ENCODE assay signal across 8 cellular contexts in the genomic region with DNA sequence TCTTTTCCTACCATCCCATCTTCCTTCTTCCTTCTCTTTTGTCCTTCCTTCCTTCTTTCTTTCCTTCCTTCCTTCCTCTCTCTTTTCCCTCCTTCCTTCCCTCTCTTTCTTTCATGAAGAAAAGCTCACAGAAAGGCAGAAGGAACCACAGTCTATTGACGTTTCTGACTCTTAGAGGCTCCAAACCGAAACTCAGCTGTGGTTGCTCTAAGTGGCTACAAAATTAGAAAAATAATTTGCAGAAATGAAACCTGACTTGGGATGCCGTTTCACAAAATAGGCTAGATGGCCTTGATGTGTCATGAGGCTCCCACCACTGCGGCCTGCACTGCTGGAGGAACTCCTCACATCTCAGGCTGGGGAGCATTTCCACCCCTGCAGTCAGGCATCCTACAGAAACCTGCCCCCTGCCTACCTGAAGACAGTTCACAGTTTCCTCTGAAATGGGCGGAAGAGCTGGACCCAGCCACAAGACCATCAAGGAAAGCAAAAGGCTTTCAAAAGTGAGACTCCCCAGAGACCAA.
DNase-seq lines count a peak whose midpoint lies in the region; ATAC-seq and TF ChIP-seq lines count a peak whose summit lies in the region.

No MANE protein-coding gene starts in this region.

- peak; percentile 88 for ATAC-seq in GM19328 (IDR thresholded peaks at IDR 0.05; ENCODE audit: unreplicated experiment)
- ATAC-seq in HG03139 (IDR thresholded peaks at IDR 0.05; ENCODE audit: unreplicated experiment) = peak; percentile 78

- H3F3A ChIP-seq in DOHH2 (ENCODE audit: control insufficient read depth, insufficient read depth) = peaks cover 10% of the 10 kb centered on the region

- peaks cover 2% of the 10 kb centered on the region for H3K4me1 Mint-ChIP-seq in activated naive CD8-positive, alpha-beta T cell (ENCODE audit: low read depth)
- H3K4me1 Mint-ChIP-seq in Caco-2 (ENCODE audit: low read depth, unreplicated experiment) = no peaks in the 10 kb centered on the region

- peak; percentile 9 for TF ChIP-seq CTCF in DOHH2 (IDR thresholded peaks at IDR 0.05; ENCODE audit: low read depth, low read length, poor library complexity, severe bottlenecking)
- no peak for TF ChIP-seq CTCF in Caco-2 (IDR thresholded peaks at IDR 0.05; ENCODE audit: insufficient read depth in 1 of 2, low read depth in 1 of 2, low read length in 1 of 2, severe bottlenecking in 1 of 2, unreplicated experiment in 1 of 2)
- no peak for TF ChIP-seq CTCF in suprapubic skin (IDR thresholded peaks at IDR 0.05)

- H3K9me3 ChIP-seq in DOHH2 (ENCODE audit: control insufficient read depth, insufficient read depth, low read length) (no peaks in the 10 kb centered on the region), Caco-2 (no peaks in the 10 kb centered on the region), suprapubic skin (no peaks in the 10 kb centered on the region)

- no peaks in the 10 kb centered on the region for H3K27me3 Mint-ChIP-seq in activated naive CD8-positive, alpha-beta T cell
- no peaks in the 10 kb centered on the region for H3K27me3 Mint-ChIP-seq in Caco-2 (ENCODE audit: insufficient read depth, unreplicated experiment)

- H3K36me3 Mint-ChIP-seq in activated naive CD8-positive, alpha-beta T cell = no peaks in the 10 kb centered on the region
- H3K36me3 Mint-ChIP-seq in Caco-2 (ENCODE audit: insufficient read depth, unreplicated experiment) = peaks cover 14% of the 10 kb centered on the region

- no peak for DNase-seq in Caco-2
- no peak for DNase-seq in NCI-H1417 treated with DMSO at 0.1 percent for 48 hours (lab: John Stamatoyannopoulos, UW)
- no peak for DNase-seq in suprapubic skin (ENCODE audit: low spot score in 2 of 2)
- DNase-seq in OCI-M2 (lab: John Stamatoyannopoulos, UW; ENCODE audit: unreplicated experiment) = no peak

- H3K4me1 ChIP-seq in DOHH2 (ENCODE audit: control insufficient read depth, low read length) (peaks cover 36% of the 10 kb centered on the region), Caco-2 (peaks cover 19% of the 10 kb centered on the region), suprapubic skin (peaks cover 41% of the 10 kb centered on the region)

- WGBS in suprapubic skin = 81% methylated on average over 5 of the region's 5 CpGs

- no peaks in the 10 kb centered on the region for H3K79me2 ChIP-seq in DOHH2 (ENCODE audit: control insufficient read depth, low read length)

- intact Hi-C loops in Caco-2 (cut with micrococcal nuclease; ENCODE audit: unreplicated experiment) = loop anchor here (10.0 kb wide), 1 partner anchor 160 kb away; no protein-coding TSS in a partner anchor

- TF ChIP-seq POLR2A in suprapubic skin (IDR thresholded peaks at IDR 0.05) = no peak

- 0 out of 2 replicates have a peak, but pooled peaks cover 8% of the 10 kb centered on the region for H4K20me1 ChIP-seq in DOHH2 (ENCODE audit: control insufficient read depth, insufficient read depth, low read depth, low read length)

- no peaks in the 10 kb centered on the region for H3K36me3 ChIP-seq in DOHH2 (ENCODE audit: control insufficient read depth, low read length)
- no peaks in the 10 kb centered on the region for H3K36me3 ChIP-seq in Caco-2 (ENCODE audit: control insufficient read depth, insufficient read depth, low read length)
- H3K36me3 ChIP-seq in suprapubic skin = no peaks in the 10 kb centered on the region

- peak overlapping the region; percentile 32 for H3K4me3 ChIP-seq in DOHH2 (ENCODE audit: low read length)
- H3K4me3 ChIP-seq in Caco-2 (ENCODE audit: low read depth, low read length) = no peak overlapping the region
- no peak overlapping the region for H3K4me3 ChIP-seq in suprapubic skin

- POLR2A ChIA-PET in Caco-2 (lab: Charles Lee) = no interaction called here

- CTCF ChIA-PET in Caco-2 (lab: Charles Lee) = no interaction called here

- no peak for TF ChIP-seq EP300 in suprapubic skin (IDR thresholded peaks at IDR 0.05)

- BruUV-seq in Caco-2 (replicated peaks; lab: Mats Ljungman, UMichigan) = no TSS peak

- H3K27ac ChIP-seq in DOHH2 (ENCODE audit: low read depth, low read length) = peak overlapping the region; percentile 59
- H3K27ac ChIP-seq in suprapubic skin = no peak overlapping the region

- H3K9me3 Mint-ChIP-seq in activated naive CD8-positive, alpha-beta T cell (ENCODE audit: low read depth) = no peaks in the 10 kb centered on the region
- no peaks in the 10 kb centered on the region for H3K9me3 Mint-ChIP-seq in Caco-2 (ENCODE audit: unreplicated experiment)

- H3K27me3 ChIP-seq in DOHH2 (ENCODE audit: control insufficient read depth, low read length) (peaks cover 2% of the 10 kb centered on the region; the same call in 1 of the 2 replicates), Caco-2 (replicated peaks; ENCODE audit: control insufficient read depth, insufficient read depth, low read length) (no peaks in the 10 kb centered on the region), suprapubic skin (no peaks in the 10 kb centered on the region)

- H3K9me2 ChIP-seq in DOHH2 (replicated peaks; ENCODE audit: control insufficient read depth, low read length) = no peaks in the 10 kb centered on the region

- H3K4me3 Mint-ChIP-seq in activated naive CD8-positive, alpha-beta T cell = peak overlapping the region; percentile 30
- H3K4me3 Mint-ChIP-seq in Caco-2 (ENCODE audit: unreplicated experiment) = no peak overlapping the region

- peak overlapping the region; percentile 68 for H3K4me2 ChIP-seq in DOHH2 (ENCODE audit: low read length)

- no peak overlapping the region for H3K27ac Mint-ChIP-seq in activated naive CD8-positive, alpha-beta T cell
- H3K27ac Mint-ChIP-seq in Caco-2 (ENCODE audit: unreplicated experiment) = no peak overlapping the region
